14 cellular contexts compared by ENCODE assay signal in genomic region chr3:156633335-156633734, GRCh38. TPM values are rescaled to one million over a fixed set of nuclear protein-coding genes. Genes with fewer than 3 reads are reported as not detected.
DNase-seq lines count a peak whose midpoint lies in the region; ATAC-seq and TF ChIP-seq lines count a peak whose summit lies in the region.
"Had no signal": no experiment of that assay in that cellular context is flagged by ENCODE, and none has a peak within 500 bp of the region (broad histone marks: within the 10 kb centered on the region; RNA-seq: fewer than 3 reads in every experiment).

No MANE protein-coding gene starts in this region.

- H3K4me3 Mint-ChIP-seq in stimulated activated memory B cell treated with anti-CD40 and anti-IgM and Interleukin-4, amounts not matched to agents 10 μg/mL and 1 μg/mL and 100 μg/mL, for 72 hours = no peak overlapping the region
- H3K4me3 Mint-ChIP-seq: activated naive CD4-positive, alpha-beta T cell treated with anti-CD3 and anti-CD28 coated beads, Interleukin-2, amount 10 ng/mL, durations not matched to agents 7 days and 5 days; natural killer cell treated with Interleukin-12 subunit alpha and Interleukin-12 subunit beta and Interleukin-15 and Interleukin-18, amount 100 ng/mL, for 72 hours had no signal

- H3F3A ChIP-seq in PC-3 (ENCODE audit: low read length, unreplicated experiment) = no peaks in the 10 kb centered on the region

- H3K79me2 ChIP-seq in PC-3 (ENCODE audit: low read length) = no peaks in the 10 kb centered on the region

- DNase-seq in AG04449 (ENCODE audit: low read depth, low spot score) (peak; percentile 70), LHCN-M2 (ENCODE audit: low read depth) (peak; percentile 64), fibroblast of the aortic adventitia (ENCODE audit: low read depth) (peak; percentile 86), myocyte (ENCODE audit: low read depth) (peak; percentile 73), PC-3 (no peak), NCI-H82 (lab: John Stamatoyannopoulos, UW) (no peak)
- DNase-seq in activated CD8-positive, alpha-beta memory T cell treated with anti-CD3 and anti-CD28 coated beads for 24 hours = no peak
- DNase-seq: activated naive CD4-positive, alpha-beta T cell treated with anti-CD3 and anti-CD28 coated beads, Interleukin-2, amount 10 ng/mL, durations not matched to agents 7 days and 5 days; Karpas-422; NCI-H2081 treated with DMSO at 0.1 percent for 48 hours; NK-92 treated with Interleukin-12 subunit alpha and Interleukin-12 subunit beta, amount 100 ng/mL, for 24 hours had no signal

- TF ChIP-seq CTCF in AG04449 (IDR thresholded peaks at IDR 0.05; ENCODE audit: insufficient read depth, low read length, missing control alignments) = no peak
- no peak for TF ChIP-seq CTCF in fibroblast of the aortic adventitia (IDR thresholded peaks at IDR 0.05; ENCODE audit: insufficient read depth, low read length)
- no peak for TF ChIP-seq CTCF in PC-3 (conservative IDR thresholded peaks at IDR 0.05; ENCODE audit: low read depth, low read length)

- no peaks in the 10 kb centered on the region for H3K27me3 Mint-ChIP-seq in stimulated activated memory B cell treated with anti-CD40 and anti-IgM and Interleukin-4, amounts not matched to agents 10 μg/mL and 1 μg/mL and 100 μg/mL, for 72 hours
- H3K27me3 Mint-ChIP-seq: natural killer cell treated with Interleukin-12 subunit alpha and Interleukin-12 subunit beta and Interleukin-15 and Interleukin-18, amount 100 ng/mL, for 72 hours had no signal

- no peaks in the 10 kb centered on the region for H3K9me2 ChIP-seq in PC-3 (replicated peaks; ENCODE audit: low read length)

- no peak overlapping the region for H3K27ac ChIP-seq in PC-3 (ENCODE audit: low read length)
- H3K27ac ChIP-seq: SJSA1 had no signal

- H3K27me3 ChIP-seq in PC-3 (ENCODE audit: low read length) = no peaks in the 10 kb centered on the region
- H3K27me3 ChIP-seq: SJSA1 had no signal

- BruUV-seq in PC-3 (replicated peaks; lab: Mats Ljungman, UMichigan) = no TSS peak

- H3K4me1 ChIP-seq in PC-3 (ENCODE audit: insufficient read depth, low read length) = peaks cover 44% of the 10 kb centered on the region

- H3K4me2 ChIP-seq in PC-3 (ENCODE audit: low read length) = no peak overlapping the region

- H4K20me1 ChIP-seq in PC-3 (ENCODE audit: low read length) = no peaks in the 10 kb centered on the region

- intact Hi-C loops in PC-3 (cut with micrococcal nuclease) = no loop called here

- no peaks in the 10 kb centered on the region for H3K4me1 Mint-ChIP-seq in stimulated activated memory B cell treated with anti-CD40 and anti-IgM and Interleukin-4, amounts not matched to agents 10 μg/mL and 1 μg/mL and 100 μg/mL, for 72 hours
- H3K4me1 Mint-ChIP-seq: activated naive CD4-positive, alpha-beta T cell treated with anti-CD3 and anti-CD28 coated beads, Interleukin-2, amount 10 ng/mL, durations not matched to agents 7 days and 5 days had no signal

- H3K36me3 Mint-ChIP-seq in stimulated activated memory B cell treated with anti-CD40 and anti-IgM and Interleukin-4, amounts not matched to agents 10 μg/mL and 1 μg/mL and 100 μg/mL, for 72 hours = no peaks in the 10 kb centered on the region
- H3K36me3 Mint-ChIP-seq: activated naive CD4-positive, alpha-beta T cell treated with anti-CD3 and anti-CD28 coated beads, Interleukin-2, amount 10 ng/mL, durations not matched to agents 7 days and 5 days; natural killer cell treated with Interleukin-12 subunit alpha and Interleukin-12 subunit beta and Interleukin-15 and Interleukin-18, amount 100 ng/mL, for 72 hours had no signal

- no peaks in the 10 kb centered on the region for H3K36me3 ChIP-seq in PC-3 (ENCODE audit: low read depth, low read length)
- H3K36me3 ChIP-seq: SJSA1 had no signal

- POLR2A ChIA-PET in AG04449 (lab: Yijun Ruan, JAX) = interaction anchor here (1.2 kb wide), 1 partner anchor 78 kb away, joined by 6 read pairs; the partner anchor contains the start of gene SSR3
- POLR2A ChIA-PET in PC-3 (lab: Charles Lee; ENCODE audit: unreplicated experiment) = no interaction called here

- CTCF ChIA-PET in AG04449 (lab: Yijun Ruan, JAX) = no interaction called here
- CTCF ChIA-PET in PC-3 (lab: Charles Lee) = no interaction called here

- ATAC-seq in stimulated activated memory B cell treated with anti-CD40 and anti-IgM and Interleukin-4, amounts not matched to agents 10 μg/mL and 1 μg/mL and 100 μg/mL, for 72 hours = no peak
- ATAC-seq in PC-3 = no peak
- ATAC-seq: natural killer cell treated with Interleukin-12 subunit alpha and Interleukin-12 subunit beta and Interleukin-15 and Interleukin-18, amount 100 ng/mL, for 72 hours had no signal

- H3K9me3 Mint-ChIP-seq in stimulated activated memory B cell treated with anti-CD40 and anti-IgM and Interleukin-4, amounts not matched to agents 10 μg/mL and 1 μg/mL and 100 μg/mL, for 72 hours = no peaks in the 10 kb centered on the region
- H3K9me3 Mint-ChIP-seq: activated naive CD4-positive, alpha-beta T cell treated with anti-CD3 and anti-CD28 coated beads, Interleukin-2, amount 10 ng/mL, durations not matched to agents 7 days and 5 days; natural killer cell treated with Interleukin-12 subunit alpha and Interleukin-12 subunit beta and Interleukin-15 and Interleukin-18, amount 100 ng/mL, for 72 hours had no signal

- H2AFZ ChIP-seq in PC-3 (ENCODE audit: low read length) = no peak overlapping the region

- H3K4me3 ChIP-seq in AG04449 (ENCODE audit: low read depth, low read length) (no peak overlapping the region), fibroblast of the aortic adventitia (ENCODE audit: low read depth, low read length) (no peak overlapping the region), PC-3 (ENCODE audit: low read length) (no peak overlapping the region)
- H3K4me3 ChIP-seq: SJSA1 had no signal

- H3K9me3 ChIP-seq in PC-3 (ENCODE audit: low read length) = no peaks in the 10 kb centered on the region
- H3K9me3 ChIP-seq: SJSA1 had no signal

- no peak overlapping the region for H3K27ac Mint-ChIP-seq in stimulated activated memory B cell treated with anti-CD40 and anti-IgM and Interleukin-4, amounts not matched to agents 10 μg/mL and 1 μg/mL and 100 μg/mL, for 72 hours
- H3K27ac Mint-ChIP-seq: activated naive CD4-positive, alpha-beta T cell treated with anti-CD3 and anti-CD28 coated beads, Interleukin-2, amount 10 ng/mL, durations not matched to agents 7 days and 5 days; natural killer cell treated with Interleukin-12 subunit alpha and Interleukin-12 subunit beta and Interleukin-15 and Interleukin-18, amount 100 ng/mL, for 72 hours had no signal

- H3K9ac ChIP-seq in PC-3 (ENCODE audit: low read length) = no peak overlapping the region

RNA-seq across cellular contexts. Expression of gene TIPARP, which starts 41.1 kb away (rescaled TPM):
- total RNA-seq in LHCN-M2 (2014; rRNA removed) = 89.9 and 103 TPM in 2 replicates
- 32.7 TPM for polyA plus RNA-seq in LHCN-M2 (2012)
- 26.1 and 67.1 TPM in 2 replicates for total RNA-seq in fibroblast of the aortic adventitia (ENCODE audit: low replicate concordance)
- total RNA-seq in myocyte = 81.1 and 82.9 TPM in 2 replicates
- polyA plus RNA-seq in myocyte (2012) = 13.1 TPM
- 84.7 and 85.5 TPM in 2 replicates for total RNA-seq in PC-3 (2014; rRNA removed)

Comparison
In these comparisons a context has a peak if more than half of its experiments do, and no peak if none do; other contexts are left out.
1. DNase-seq: peak in AG04449 (single experiment), LHCN-M2 (single experiment), fibroblast of the aortic adventitia (single experiment) and myocyte (single experiment); none in PC-3 (single experiment), activated CD8-positive, alpha-beta memory T cell treated with anti-CD3 and anti-CD28 coated beads for 24 hours (single experiment) and NCI-H82 (single experiment).